Comparison of ENCODE assay signal across 1 cellular context in the genomic region with DNA sequence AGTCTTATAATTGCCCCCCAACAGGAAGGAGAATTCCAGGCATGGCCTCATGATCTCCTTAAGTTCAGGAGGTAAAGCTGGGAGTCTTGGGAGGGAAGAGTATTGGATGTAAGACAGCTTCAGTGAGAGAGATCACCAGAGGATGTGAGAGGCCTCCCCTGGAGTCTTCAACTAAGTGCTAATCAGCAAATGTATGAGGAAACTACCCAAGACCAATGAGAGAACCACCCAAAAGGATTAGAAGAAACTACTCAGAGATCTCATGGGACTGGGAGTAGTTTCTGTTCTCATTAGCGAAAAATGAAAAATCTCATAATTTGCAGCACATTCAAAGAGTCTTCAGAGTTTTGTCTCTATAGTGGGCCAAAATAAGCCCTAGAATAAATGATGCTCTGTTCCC.
A peak's percentile ranks its signal among the peaks of the same experiment; 100 is the strongest.
TF ChIP-seq lines count a peak whose summit lies in the region.

No MANE protein-coding gene starts in this region.

TF ChIP-seq in GM12878, 131 proteins besides CTCF, POLR2A, EP300 and RAD21:
- TF ChIP-seq BHLHE40 (IDR thresholded peaks at IDR 0.05; ENCODE audit: borderline replicate concordance in 1 of 2, low read depth in 2 of 2, low read length in 1 of 2) (no peak), MEF2B (IDR thresholded peaks at IDR 0.05; ENCODE audit: partially characterized antibody, poor library complexity, severe bottlenecking) (peak; percentile 60)
